ENCODE assay signal across 9 cellular contexts in genomic region chr16:46859719-46860152, GRCh38. TPM values are rescaled to one million over a fixed set of nuclear protein-coding genes. Genes with fewer than 3 reads are reported as not detected.
A peak's percentile ranks its signal among the peaks of the same experiment; 100 is the strongest.
DNase-seq lines count a peak whose midpoint lies in the region; ATAC-seq, FAIRE-seq and TF ChIP-seq lines count a peak whose summit lies in the region.
"Had no signal": no experiment of that assay in that cellular context is flagged by ENCODE, and none has a peak within 500 bp of the region (broad histone marks: within the 10 kb centered on the region; RNA-seq: fewer than 3 reads in every experiment).

No MANE protein-coding gene starts in this region.

- CTCF ChIA-PET in activated CD4-positive, alpha-beta memory T cell treated with anti-CD3 and anti-CD28 coated beads for 36 hours (lab: Charles Lee): interaction anchor here (0.8 to 1.3 kb wide), 3 partner anchors 24 to 186 kb away, joined by 3 to 8 read pairs (median 5); partner anchors contain the start of gene GPT2

- POLR2A ChIA-PET in activated CD4-positive, alpha-beta memory T cell treated with anti-CD3 and anti-CD28 coated beads for 36 hours (lab: Charles Lee): no interaction called here

- no peaks in the 10 kb centered on the region for H3K36me3 Mint-ChIP-seq in activated naive CD4-positive, alpha-beta T cell treated with anti-CD3 and anti-CD28 coated beads, Interleukin-2, amount 50 U/mL, for 72 hours
- no peaks in the 10 kb centered on the region for H3K36me3 Mint-ChIP-seq in activated CD4-positive, alpha-beta memory T cell treated with anti-CD3 and anti-CD28 coated beads for 36 hours

- intact Hi-C loops in activated CD4-positive, alpha-beta memory T cell treated with anti-CD3 and anti-CD28 coated beads for 36 hours (cut with micrococcal nuclease): no loop called here

- ATAC-seq in activated naive CD4-positive, alpha-beta T cell treated with anti-CD3 and anti-CD28 coated beads, Interleukin-2, amount 50 U/mL, for 72 hours: peak; percentile 70 to 94

- no peak overlapping the region for H3K27ac Mint-ChIP-seq in activated naive CD4-positive, alpha-beta T cell treated with anti-CD3 and anti-CD28 coated beads, Interleukin-2, amount 50 U/mL, for 72 hours
- H3K27ac Mint-ChIP-seq in activated CD4-positive, alpha-beta memory T cell treated with anti-CD3 and anti-CD28 coated beads for 36 hours: peak overlapping the region; percentile 30

- no peak for TF ChIP-seq POLR2A in GM12891 (IDR thresholded peaks at IDR 0.05; ENCODE audit: low read depth, low read length)

- H3K4me3 Mint-ChIP-seq in activated CD4-positive, alpha-beta memory T cell treated with anti-CD3 and anti-CD28 coated beads for 36 hours: no peak overlapping the region

- FAIRE-seq in urothelium cell line (lab: Jason Lieb, UNC): no peak
- FAIRE-seq in GM12891 (lab: Jason Lieb, UNC): no peak

- no peaks in the 10 kb centered on the region for H3K27me3 Mint-ChIP-seq in activated CD4-positive, alpha-beta memory T cell treated with anti-CD3 and anti-CD28 coated beads for 36 hours

- H3K4me1 Mint-ChIP-seq in activated CD4-positive, alpha-beta memory T cell treated with anti-CD3 and anti-CD28 coated beads for 36 hours (ENCODE audit: low read depth): peaks cover 34% of the 10 kb centered on the region

- DNase-seq in activated naive CD4-positive, alpha-beta T cell treated with anti-CD3 and anti-CD28 coated beads, Interleukin-2, amount 50 U/mL, for 72 hours (ENCODE audit: low spot score in 2 of 2): peak in 1 of 2 donors; percentile 24
- DNase-seq in activated naive CD4-positive, alpha-beta T cell treated with anti-CD3 and anti-CD28 coated beads, Interleukin-2, amount 50 U/mL, for 16 hours: no peak
- DNase-seq in activated CD4-positive, alpha-beta memory T cell treated with anti-CD3 and anti-CD28 coated beads for 36 hours: peak; percentile 77
- DNase-seq in iris pigment epithelial cell (ENCODE audit: low read depth) (peak; percentile 91), urothelium cell line (ENCODE audit: low spot score) (peak; percentile 55), NCI-H1930 (lab: John Stamatoyannopoulos, UW) (no peak), GM12891 (ENCODE audit: insufficient read length, low spot score) (no peak), NOMO-1 (lab: John Stamatoyannopoulos, UW; ENCODE audit: unreplicated experiment in 2 of 2) (no peak)
- DNase-seq: NCI-H2029 had no signal

- H3K9me3 Mint-ChIP-seq in activated naive CD4-positive, alpha-beta T cell treated with anti-CD3 and anti-CD28 coated beads, Interleukin-2, amount 50 U/mL, for 72 hours: no peaks in the 10 kb centered on the region
- peaks cover 3% of the 10 kb centered on the region for H3K9me3 Mint-ChIP-seq in activated CD4-positive, alpha-beta memory T cell treated with anti-CD3 and anti-CD28 coated beads for 36 hours

TF ChIP-seq in GM12891, 5 proteins besides CTCF, POLR2A, EP300 and RAD21:
- TF ChIP-seq SPI1 (IDR thresholded peaks at IDR 0.05; ENCODE audit: low read depth, low read length) (no peak), POU2F2 (IDR thresholded peaks at IDR 0.05; ENCODE audit: low read depth, low read length) (no peak), PAX5 (IDR thresholded peaks at IDR 0.05; ENCODE audit: insufficient read depth, low read length, severe bottlenecking) (no peak), POLR2AphosphoS5 (IDR thresholded peaks at IDR 0.05; ENCODE audit: low read depth, low read length) (no peak), TAF1 (IDR thresholded peaks at IDR 0.05; ENCODE audit: low read depth, low read length) (no peak)

RNA-seq across cellular contexts. Expression of gene GPT2, which starts 24.4 kb away (rescaled TPM):
- 10 to 100 TPM in 1 of 2 donors, 1 to 10 TPM in 1; 4.6 to 11.1 TPM for total RNA-seq in activated naive CD4-positive, alpha-beta T cell treated with anti-CD3 and anti-CD28 coated beads, Interleukin-2, amount 50 U/mL, for 72 hours
- 10 to 100 TPM; 20.2 to 23.1 TPM for total RNA-seq in activated CD4-positive, alpha-beta memory T cell treated with anti-CD3 and anti-CD28 coated beads for 36 hours
- polyA plus RNA-seq in GM12891 (2012; ENCODE audit: low read depth, missing spikeins): 1.1 TPM

RNA-seq across cellular contexts. Expression of gene C16orf87, which starts 28.8 kb away (rescaled TPM):
- total RNA-seq in activated naive CD4-positive, alpha-beta T cell treated with anti-CD3 and anti-CD28 coated beads, Interleukin-2, amount 50 U/mL, for 72 hours: 10 to 100 TPM; 15.8 to 15.9 TPM
- 10 to 100 TPM; 18.1 to 18.2 TPM for total RNA-seq in activated CD4-positive, alpha-beta memory T cell treated with anti-CD3 and anti-CD28 coated beads for 36 hours
- 15.4 TPM for polyA plus RNA-seq in GM12891 (2012; ENCODE audit: low read depth, missing spikeins)

Comparison
In these comparisons a context has a peak if more than half of its experiments do, and no peak if none do; other contexts are left out.
1. DNase-seq: peak in activated CD4-positive, alpha-beta memory T cell treated with anti-CD3 and anti-CD28 coated beads for 36 hours (single experiment), iris pigment epithelial cell (single experiment) and urothelium cell line (single experiment); none in activated naive CD4-positive, alpha-beta T cell treated with anti-CD3 and anti-CD28 coated beads, Interleukin-2, amount 50 U/mL, for 16 hours (single experiment), NCI-H1930 (0 of 2), GM12891 (single experiment) and NOMO-1 (0 of 2).